17 cellular contexts compared by ENCODE assay signal in genomic region chr5:138508958-138509357, GRCh38. TPM values are rescaled to one million over a fixed set of nuclear protein-coding genes. Genes with fewer than 3 reads are reported as not detected.
DNase-seq lines count a peak whose midpoint lies in the region; ATAC-seq and TF ChIP-seq lines count a peak whose summit lies in the region.
"Had no signal": no experiment of that assay in that cellular context is flagged by ENCODE, and none has a peak within 500 bp of the region (broad histone marks: within the 10 kb centered on the region; RNA-seq: fewer than 3 reads in every experiment).

No MANE protein-coding gene starts in this region.

- H3K27ac Mint-ChIP-seq in activated naive CD8-positive, alpha-beta T cell, result peak overlapping the region; percentile 5
- H3K27ac Mint-ChIP-seq in activated naive CD8-positive, alpha-beta T cell treated with anti-CD3 and anti-CD28 coated beads, Interleukin-2, amount 50 U/mL, for 24 hours, result no peak overlapping the region
- H3K27ac Mint-ChIP-seq in HFFc6, result peak overlapping the region; percentile 66
- peak overlapping the region; percentile 51 for H3K27ac Mint-ChIP-seq in stimulated activated naive B cell treated with anti-CD40 and anti-IgM and Interleukin-4, amounts not matched to agents 10 μg/mL and 1 μg/mL and 100 μg/mL, for 72 hours

- peak overlapping the region; percentile 33 to 35 for H3K27ac ChIP-seq in left lung
- H3K27ac ChIP-seq: A549, BLaER1 had no signal

- H3K9me3 Mint-ChIP-seq in activated naive CD8-positive, alpha-beta T cell (ENCODE audit: low read depth), result no peaks in the 10 kb centered on the region
- H3K9me3 Mint-ChIP-seq in activated naive CD8-positive, alpha-beta T cell treated with anti-CD3 and anti-CD28 coated beads, Interleukin-2, amount 50 U/mL, for 24 hours, result no peaks in the 10 kb centered on the region
- H3K9me3 Mint-ChIP-seq in HFFc6, result no peaks in the 10 kb centered on the region
- no peaks in the 10 kb centered on the region for H3K9me3 Mint-ChIP-seq in stimulated activated naive B cell treated with anti-CD40 and anti-IgM and Interleukin-4, amounts not matched to agents 10 μg/mL and 1 μg/mL and 100 μg/mL, for 72 hours

- H3K4me1 ChIP-seq in left lung, result peaks cover 3 to 18% of the 10 kb centered on the region in 2 donors
- H3K4me1 ChIP-seq: BLaER1 had no signal

- TF ChIP-seq CTCF in HFFc6 (IDR thresholded peaks at IDR 0.05) (no peak), left lung (IDR thresholded peaks at IDR 0.05) (no peak)

- H3K4me3 ChIP-seq in left lung, result no peak overlapping the region
- H3K4me3 ChIP-seq: A549, BLaER1 had no signal

- H3K36me3 ChIP-seq in left lung, result peaks cover 0 to 77% of the 10 kb centered on the region in 2 donors

- no peak overlapping the region for H3K4me3 Mint-ChIP-seq in activated naive CD8-positive, alpha-beta T cell
- no peak overlapping the region for H3K4me3 Mint-ChIP-seq in activated naive CD8-positive, alpha-beta T cell treated with anti-CD3 and anti-CD28 coated beads, Interleukin-2, amount 50 U/mL, for 24 hours
- no peak overlapping the region for H3K4me3 Mint-ChIP-seq in HFFc6
- no peak overlapping the region for H3K4me3 Mint-ChIP-seq in stimulated activated naive B cell treated with anti-CD40 and anti-IgM and Interleukin-4, amounts not matched to agents 10 μg/mL and 1 μg/mL and 100 μg/mL, for 72 hours

- no peaks in the 10 kb centered on the region for H3K36me3 Mint-ChIP-seq in activated naive CD8-positive, alpha-beta T cell
- H3K36me3 Mint-ChIP-seq in activated naive CD8-positive, alpha-beta T cell treated with anti-CD3 and anti-CD28 coated beads, Interleukin-2, amount 50 U/mL, for 24 hours (ENCODE audit: low read depth), result peaks cover 52% of the 10 kb centered on the region
- H3K36me3 Mint-ChIP-seq in HFFc6 (ENCODE audit: low read depth), result peaks cover 36% of the 10 kb centered on the region
- peaks cover 27 to 48% of the 10 kb centered on the region in 2 donors for H3K36me3 Mint-ChIP-seq in stimulated activated naive B cell treated with anti-CD40 and anti-IgM and Interleukin-4, amounts not matched to agents 10 μg/mL and 1 μg/mL and 100 μg/mL, for 72 hours

- H3K4me1 Mint-ChIP-seq in activated naive CD8-positive, alpha-beta T cell (ENCODE audit: low read depth), result peaks cover under 1% of the 10 kb centered on the region
- H3K4me1 Mint-ChIP-seq in activated naive CD8-positive, alpha-beta T cell treated with anti-CD3 and anti-CD28 coated beads, Interleukin-2, amount 50 U/mL, for 24 hours, result no peaks in the 10 kb centered on the region
- H3K4me1 Mint-ChIP-seq in HFFc6 (ENCODE audit: low read depth), result peaks cover 19% of the 10 kb centered on the region
- H3K4me1 Mint-ChIP-seq in stimulated activated naive B cell treated with anti-CD40 and anti-IgM and Interleukin-4, amounts not matched to agents 10 μg/mL and 1 μg/mL and 100 μg/mL, for 72 hours, result no peaks in the 10 kb centered on the region

- no peaks in the 10 kb centered on the region for H3K27me3 ChIP-seq in left lung
- H3K27me3 ChIP-seq: BLaER1 had no signal

- H3K27me3 Mint-ChIP-seq in activated naive CD8-positive, alpha-beta T cell, result no peaks in the 10 kb centered on the region
- H3K27me3 Mint-ChIP-seq in activated naive CD8-positive, alpha-beta T cell treated with anti-CD3 and anti-CD28 coated beads, Interleukin-2, amount 50 U/mL, for 24 hours, result no peaks in the 10 kb centered on the region
- peaks cover 5% of the 10 kb centered on the region for H3K27me3 Mint-ChIP-seq in HFFc6 (ENCODE audit: insufficient read depth)
- H3K27me3 Mint-ChIP-seq in stimulated activated naive B cell treated with anti-CD40 and anti-IgM and Interleukin-4, amounts not matched to agents 10 μg/mL and 1 μg/mL and 100 μg/mL, for 72 hours, result no peaks in the 10 kb centered on the region

- intact Hi-C loops in left lung (cut with DNase I), result no loop called here

- no peak for ATAC-seq in activated naive CD8-positive, alpha-beta T cell treated with anti-CD3 and anti-CD28 coated beads, Interleukin-2, amount 50 U/mL, for 24 hours
- ATAC-seq in left lung, result peak; percentile 80
- ATAC-seq in stimulated activated naive B cell treated with anti-CD40 and anti-IgM and Interleukin-4, amounts not matched to agents 10 μg/mL and 1 μg/mL and 100 μg/mL, for 72 hours (replicated peaks), result no peak
- no peak for ATAC-seq in GM18861 (IDR thresholded peaks at IDR 0.05; ENCODE audit: unreplicated experiment)
- ATAC-seq: A549, left colon had no signal

- no peak for DNase-seq in activated naive CD8-positive, alpha-beta T cell treated with anti-CD3 and anti-CD28 coated beads, Interleukin-2, amount 50 U/mL, for 24 hours
- DNase-seq in HFFc6, result no peak
- no peak for DNase-seq in left lung
- no peak for DNase-seq in stimulated activated naive B cell treated with anti-CD40 and anti-IgM and Interleukin-4, amounts not matched to agents 10 μg/mL and 1 μg/mL and 100 μg/mL, for 72 hours
- DNase-seq in MV-4-11 (lab: John Stamatoyannopoulos, UW), result no peak
- no peak for DNase-seq in NCI-H345 (lab: John Stamatoyannopoulos, UW)
- DNase-seq: activated CD4-positive, alpha-beta T cell treated with anti-CD3 and anti-CD28 coated beads for 1 hour; activated naive CD4-positive, alpha-beta T cell treated with Interleukin-2 at 50 U/mL for 16 hours; activated T-cell treated with anti-CD3 and anti-CD28 coated beads, Interleukin-2, amount 50 U/mL, for 48 hours; left colon; midbrain; NCI-H1694 treated with DMSO at 0.1 percent for 48 hours; NCI-H69 had no signal

- H3K9me3 ChIP-seq in left lung, result no peaks in the 10 kb centered on the region
- H3K9me3 ChIP-seq: A549, BLaER1 had no signal

RNA-seq across cellular contexts. Expression of gene ETF1, which starts 34.1 kb away (rescaled TPM):
- 100 to 1,000 TPM; 133 to 153 (median 148) TPM for total RNA-seq in HFFc6 (2021; fragmentation: NEBNext Ultra II Directional; extraction: Animal tissue kit (Norgen Biotek cat#: 25700))
- total RNA-seq in left lung, result 100 to 1,000 TPM; 107 to 112 TPM

RNA-seq across cellular contexts. Expression of gene EGR1, which starts 43.7 kb away (rescaled TPM):
- total RNA-seq in HFFc6 (2021; fragmentation: NEBNext Ultra II Directional; extraction: Animal tissue kit (Norgen Biotek cat#: 25700)), result 100 to 1,000 TPM in 5 of 6 experiments, 10 to 100 TPM in 1; 58.3 to 156 (median 135) TPM
- total RNA-seq in left lung, result 10 to 100 TPM; 42.3 to 92.6 TPM
